20 cellular contexts compared by ENCODE assay signal in genomic region chr9:16120727-16121126, GRCh38.
A peak's percentile ranks its signal among the peaks of the same experiment; 100 is the strongest.
DNase-seq lines count a peak whose midpoint lies in the region; TF ChIP-seq lines count a peak whose summit lies in the region.
"Had no signal": no experiment of that assay in that cellular context is flagged by ENCODE, and none has a peak within 500 bp of the region (broad histone marks: within the 10 kb centered on the region; RNA-seq: fewer than 3 reads in every experiment).

No MANE protein-coding gene starts in this region.

- H3K27me3 ChIP-seq in AG04450 (ENCODE audit: control insufficient read depth, insufficient read depth, low read length) (no peaks in the 10 kb centered on the region), SJCRH30 (no peaks in the 10 kb centered on the region), skeletal muscle satellite cell (ENCODE audit: control insufficient read depth, insufficient read depth, low read length) (no peaks in the 10 kb centered on the region)
- H3K27me3 ChIP-seq: Peyer's patch had no signal

- peak overlapping the region; percentile 72 for H3K9ac ChIP-seq in skeletal muscle satellite cell (ENCODE audit: low read depth, low read length)
- H3K9ac ChIP-seq: GM23248 had no signal

- no peak for DNase-seq in AG04450 (ENCODE audit: low read depth, low spot score)
- peak; percentile 71 to 76 for DNase-seq in SJCRH30
- peak; percentile 88 for DNase-seq in myocyte (ENCODE audit: low read depth)
- no peak for DNase-seq in activated gamma-delta T cell treated with Interleukin-2 at 50 U/mL for 16 hours
- no peak for DNase-seq in iPS-NIHi11 (ENCODE audit: low spot score)
- no peak for DNase-seq in stimulated activated naive CD4-positive, alpha-beta T cell treated with Interleukin-2 at 50 U/mL for 16 hours (lab: John Stamatoyannopoulos, UW)
- DNase-seq: 8988T; AML-193; Calu3; CD8-positive, alpha-beta memory T cell; GM23248; KBM-7; NCI-H1105 treated with DMSO at 0.1 percent for 48 hours; NCI-H2029 treated with DMSO at 0.1 percent for 48 hours; NCI-H510A treated with DMSO at 0.1 percent for 48 hours; NCI-H774; Peyer's patch had no signal

- H3K9me3 ChIP-seq in AG04450 (ENCODE audit: control insufficient read depth, insufficient read depth, low read length): peaks cover 2% of the 10 kb centered on the region; the same call in 1 of the 2 replicates
- H3K9me3 ChIP-seq in SJCRH30 (replicated peaks): no peaks in the 10 kb centered on the region
- H3K9me3 ChIP-seq in skeletal muscle satellite cell (replicated peaks; ENCODE audit: low read length): no peaks in the 10 kb centered on the region
- H3K9me3 ChIP-seq: Peyer's patch had no signal

- peak overlapping the region; percentile 58 for H3K4me2 ChIP-seq in skeletal muscle satellite cell (ENCODE audit: low read length)

- TF ChIP-seq CTCF in AG04450 (IDR thresholded peaks at IDR 0.05; ENCODE audit: low read depth, low read length): no peak

- H3K27ac ChIP-seq in AG04450 (ENCODE audit: low read depth, low read length) (peak overlapping the region; percentile 63), SJCRH30 (peak overlapping the region; percentile 91)
- H3K27ac ChIP-seq: C4-2B, GM23248, HL-60, Peyer's patch had no signal

- H3K4me3 ChIP-seq in AG04450 (ENCODE audit: low read depth, low read length): no peak overlapping the region
- H3K4me3 ChIP-seq in SJCRH30: peak overlapping the region; percentile 35
- H3K4me3 ChIP-seq in skeletal muscle satellite cell (ENCODE audit: low read length): peak overlapping the region; percentile 12
- H3K4me3 ChIP-seq: GM23248, Peyer's patch had no signal

- CTCF ChIA-PET in AG04450 (lab: Charles Lee): no interaction called here

- H3K4me1 ChIP-seq in SJCRH30: peaks cover 38% of the 10 kb centered on the region
- H3K4me1 ChIP-seq in skeletal muscle satellite cell (ENCODE audit: control insufficient read depth, insufficient read depth, low read length): peaks cover 34% of the 10 kb centered on the region
- H3K4me1 ChIP-seq: Peyer's patch had no signal

- H3K36me3 ChIP-seq in SJCRH30 (no peaks in the 10 kb centered on the region), skeletal muscle satellite cell (ENCODE audit: insufficient read depth, low read length) (no peaks in the 10 kb centered on the region)
- H3K36me3 ChIP-seq: Peyer's patch had no signal

- POLR2A ChIA-PET in AG04450 (lab: Yijun Ruan, JAX): no interaction called here

Comparison
In these comparisons a context has a peak if more than half of its experiments do, and no peak if none do; other contexts are left out.
1. DNase-seq: peak in SJCRH30 (2 of 2) and myocyte (single experiment); none in AG04450 (single experiment), activated gamma-delta T cell treated with Interleukin-2 at 50 U/mL for 16 hours (single experiment), iPS-NIHi11 (single experiment) and stimulated activated naive CD4-positive, alpha-beta T cell treated with Interleukin-2 at 50 U/mL for 16 hours (single experiment).